In the genomic region with DNA sequence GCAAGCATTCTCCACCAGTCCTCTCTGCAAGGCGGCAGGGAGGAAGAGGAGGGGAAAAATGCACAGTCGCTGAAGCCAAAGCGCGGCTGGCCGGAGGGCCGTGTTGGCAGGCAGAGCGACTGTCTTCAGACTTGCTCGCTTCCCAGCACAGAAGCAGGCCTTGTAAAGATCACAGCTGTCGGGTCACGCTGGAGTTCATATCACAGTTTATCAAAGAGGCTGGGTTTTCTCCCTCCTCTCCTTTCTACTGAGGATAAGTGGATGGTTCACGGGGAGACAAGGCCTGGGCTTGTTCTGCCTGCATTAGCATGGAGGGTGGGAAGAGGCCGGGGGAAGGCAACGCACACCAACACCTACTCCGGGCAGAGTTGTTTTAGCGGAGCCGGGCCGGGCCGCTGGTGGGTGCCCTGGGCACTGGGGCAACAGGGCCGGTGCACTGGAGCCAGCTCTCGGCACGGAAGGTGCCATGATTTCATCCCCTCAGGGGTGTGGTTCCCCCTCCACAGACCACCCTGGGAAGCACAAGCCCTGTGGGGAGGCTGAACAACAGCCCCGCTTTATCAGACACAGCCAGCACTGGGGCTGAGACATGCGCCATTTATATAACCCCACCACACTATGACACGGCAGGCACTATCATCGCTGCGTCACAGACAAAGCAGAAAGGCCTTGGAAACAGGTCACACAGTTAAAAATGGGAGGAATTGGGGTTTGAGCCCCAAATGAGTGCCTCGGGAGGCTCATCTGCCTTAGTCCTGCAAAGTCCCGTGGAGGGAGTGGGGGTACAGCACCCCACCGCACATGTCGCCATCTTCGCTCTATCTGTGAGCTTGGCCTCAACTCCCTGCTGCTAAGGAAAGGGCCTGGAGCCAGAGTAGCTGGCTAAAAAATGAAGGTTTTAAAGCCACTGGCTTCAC, we compare ENCODE assay signal across 12 cellular contexts. TPM values are rescaled to one million over a fixed set of nuclear protein-coding genes. Genes with fewer than 3 reads are reported as not detected.
DNase-seq lines count a peak whose midpoint lies in the region; ATAC-seq and TF ChIP-seq lines count a peak whose summit lies in the region.
"Had no signal": no experiment of that assay in that cellular context is flagged by ENCODE, and none has a peak within 500 bp of the region (broad histone marks: within the 10 kb centered on the region; RNA-seq: fewer than 3 reads in every experiment).

No MANE protein-coding gene starts in this region.

- H3K36me3 Mint-ChIP-seq in activated CD4-positive, alpha-beta T cell treated with anti-CD3 and anti-CD28 coated beads, Interleukin-2, amount 10 ng/mL, durations not matched to agents 7 days and 5 days (ENCODE audit: low read depth): peaks cover 11% of the 10 kb centered on the region
- peaks cover 6% of the 10 kb centered on the region for H3K36me3 Mint-ChIP-seq in T-helper 2 cell treated with Interferon-gamma antibody and Interleukin-4, amounts not matched to agents 5 μg/mL and 100 μg/mL, for 36 hours (ENCODE audit: low read depth)
- H3K36me3 Mint-ChIP-seq in activated CD4-positive, alpha-beta memory T cell treated with anti-CD3 and anti-CD28 coated beads, Interleukin-2, amount 10 ng/mL, durations not matched to agents 7 days and 5 days (ENCODE audit: low read depth): peaks cover 11% of the 10 kb centered on the region

- H3K27me3 ChIP-seq in ovary: no peaks in the 10 kb centered on the region
- H3K27me3 ChIP-seq in vagina: no peaks in the 10 kb centered on the region

- H3K4me3 ChIP-seq in ovary (no peak overlapping the region), vagina (no peak overlapping the region)
- H3K4me3 ChIP-seq: A549 had no signal

- peaks cover 1% of the 10 kb centered on the region for H3K4me1 Mint-ChIP-seq in activated CD4-positive, alpha-beta T cell treated with anti-CD3 and anti-CD28 coated beads, Interleukin-2, amount 10 ng/mL, durations not matched to agents 7 days and 5 days
- no peaks in the 10 kb centered on the region for H3K4me1 Mint-ChIP-seq in T-helper 2 cell treated with Interferon-gamma antibody and Interleukin-4, amounts not matched to agents 5 μg/mL and 100 μg/mL, for 36 hours (ENCODE audit: low read depth)
- H3K4me1 Mint-ChIP-seq in activated CD4-positive, alpha-beta memory T cell treated with anti-CD3 and anti-CD28 coated beads, Interleukin-2, amount 10 ng/mL, durations not matched to agents 7 days and 5 days: no peaks in the 10 kb centered on the region
- H3K4me1 Mint-ChIP-seq: activated B cell treated with CpG ODN at 0.5 μM for 24 hours had no signal

- no peaks in the 10 kb centered on the region for H3K9me3 Mint-ChIP-seq in activated CD4-positive, alpha-beta T cell treated with anti-CD3 and anti-CD28 coated beads, Interleukin-2, amount 10 ng/mL, durations not matched to agents 7 days and 5 days
- no peaks in the 10 kb centered on the region for H3K9me3 Mint-ChIP-seq in T-helper 2 cell treated with Interferon-gamma antibody and Interleukin-4, amounts not matched to agents 5 μg/mL and 100 μg/mL, for 36 hours
- H3K9me3 Mint-ChIP-seq in activated CD4-positive, alpha-beta memory T cell treated with anti-CD3 and anti-CD28 coated beads, Interleukin-2, amount 10 ng/mL, durations not matched to agents 7 days and 5 days: no peaks in the 10 kb centered on the region
- H3K9me3 Mint-ChIP-seq: activated B cell treated with CpG ODN at 0.5 μM for 24 hours had no signal

- WGBS in ovary, 3 donors: 24 to 36% (median 30%) methylated on average over 30 to 31 of the region's 31 CpGs

- H3K27ac ChIP-seq in ovary (peak overlapping the region; percentile 49 to 86), vagina (peak overlapping the region; percentile 95)

- no peak for TF ChIP-seq CTCF in ovary (IDR thresholded peaks at IDR 0.05)
- no peak for TF ChIP-seq CTCF in vagina (IDR thresholded peaks at IDR 0.05)

- DNase-seq in activated CD4-positive, alpha-beta T cell treated with anti-CD3 and anti-CD28 coated beads, Interleukin-2, amount 10 ng/mL, durations not matched to agents 7 days and 5 days: no peak
- no peak for DNase-seq in activated CD4-positive, alpha-beta T cell treated with anti-CD3 and anti-CD28 coated beads, Interleukin-2, amount 50 U/mL, for 4 hours
- DNase-seq in left ventricle myocardium superior: peak; percentile 89
- peak in 4 of 5 donors; percentile 70 to 79 (median 72) for DNase-seq in ovary
- DNase-seq in vagina (ENCODE audit: extremely low spot score in 2 of 2): no peak
- no peak for DNase-seq in T-helper 2 cell treated with Interferon-gamma antibody and Interleukin-4, amounts not matched to agents 5 μg/mL and 100 μg/mL, for 36 hours (ENCODE audit: low spot score)
- DNase-seq in activated CD4-positive, alpha-beta memory T cell treated with anti-CD3 and anti-CD28 coated beads, Interleukin-2, amount 10 ng/mL, durations not matched to agents 7 days and 5 days: no peak
- DNase-seq in activated CD4-positive, alpha-beta T cell treated with anti-CD3 and anti-CD28 coated beads, Interleukin-2, amount 50 U/mL, for 48 hours: no peak
- DNase-seq: activated B cell treated with CpG ODN at 0.5 μM for 24 hours; MV-4-11; stimulated activated naive CD4-positive, alpha-beta T cell treated with Interleukin-2 at 50 U/mL for 16 hours had no signal

- no peak for TF ChIP-seq EP300 in ovary (IDR thresholded peaks at IDR 0.05)

- H3K9me3 ChIP-seq in ovary (no peaks in the 10 kb centered on the region), vagina (no peaks in the 10 kb centered on the region)
- H3K9me3 ChIP-seq: A549 had no signal

- H3K4me1 ChIP-seq in ovary (ENCODE audit: insufficient read depth) (peaks cover 26% of the 10 kb centered on the region), vagina (peaks cover 42% of the 10 kb centered on the region)
- H3K4me1 ChIP-seq: A549 had no signal

- POLR2A ChIA-PET in activated CD4-positive, alpha-beta T cell treated with anti-CD3 and anti-CD28 coated beads, Interleukin-2, amount 10 ng/mL, durations not matched to agents 7 days and 5 days (lab: Charles Lee): no interaction called here
- POLR2A ChIA-PET in activated CD4-positive, alpha-beta memory T cell treated with anti-CD3 and anti-CD28 coated beads, Interleukin-2, amount 10 ng/mL, durations not matched to agents 7 days and 5 days (lab: Charles Lee): interaction anchor here (1.3 to 1.7 kb wide), 2 partner anchors 12 kb away, joined by 4 to 5 read pairs; no protein-coding TSS in a partner anchor

- H3K36me3 ChIP-seq in ovary (no peaks in the 10 kb centered on the region), vagina (peaks cover 0 to 4% of the 10 kb centered on the region in 2 donors)

- H3K4me3 Mint-ChIP-seq in activated CD4-positive, alpha-beta T cell treated with anti-CD3 and anti-CD28 coated beads, Interleukin-2, amount 10 ng/mL, durations not matched to agents 7 days and 5 days: no peak overlapping the region
- H3K4me3 Mint-ChIP-seq in T-helper 2 cell treated with Interferon-gamma antibody and Interleukin-4, amounts not matched to agents 5 μg/mL and 100 μg/mL, for 36 hours: no peak overlapping the region
- H3K4me3 Mint-ChIP-seq in activated CD4-positive, alpha-beta memory T cell treated with anti-CD3 and anti-CD28 coated beads, Interleukin-2, amount 10 ng/mL, durations not matched to agents 7 days and 5 days: no peak overlapping the region
- H3K4me3 Mint-ChIP-seq: activated B cell treated with CpG ODN at 0.5 μM for 24 hours had no signal

- ATAC-seq in left ventricle myocardium superior: peak; percentile 81
- ATAC-seq: A549 had no signal

- no peaks in the 10 kb centered on the region for H3K27me3 Mint-ChIP-seq in activated CD4-positive, alpha-beta T cell treated with anti-CD3 and anti-CD28 coated beads, Interleukin-2, amount 10 ng/mL, durations not matched to agents 7 days and 5 days
- no peaks in the 10 kb centered on the region for H3K27me3 Mint-ChIP-seq in T-helper 2 cell treated with Interferon-gamma antibody and Interleukin-4, amounts not matched to agents 5 μg/mL and 100 μg/mL, for 36 hours (ENCODE audit: low read depth)
- no peaks in the 10 kb centered on the region for H3K27me3 Mint-ChIP-seq in activated CD4-positive, alpha-beta memory T cell treated with anti-CD3 and anti-CD28 coated beads, Interleukin-2, amount 10 ng/mL, durations not matched to agents 7 days and 5 days
- H3K27me3 Mint-ChIP-seq: activated B cell treated with CpG ODN at 0.5 μM for 24 hours had no signal

- intact Hi-C loops in left ventricle myocardium superior (cut with micrococcal nuclease) (no loop called here), ovary (cut with DNase I) (loop anchor here in 1 of 4 donors (2.0 kb wide), 1 partner anchor 25 kb away; no protein-coding TSS in a partner anchor), vagina (cut with DNase I) (no loop called here)

- H3K27ac Mint-ChIP-seq in activated CD4-positive, alpha-beta T cell treated with anti-CD3 and anti-CD28 coated beads, Interleukin-2, amount 10 ng/mL, durations not matched to agents 7 days and 5 days: peak overlapping the region; percentile 19
- no peak overlapping the region for H3K27ac Mint-ChIP-seq in T-helper 2 cell treated with Interferon-gamma antibody and Interleukin-4, amounts not matched to agents 5 μg/mL and 100 μg/mL, for 36 hours
- H3K27ac Mint-ChIP-seq in activated CD4-positive, alpha-beta memory T cell treated with anti-CD3 and anti-CD28 coated beads, Interleukin-2, amount 10 ng/mL, durations not matched to agents 7 days and 5 days: no peak overlapping the region
- H3K27ac Mint-ChIP-seq: activated B cell treated with CpG ODN at 0.5 μM for 24 hours had no signal

- CTCF ChIA-PET in activated CD4-positive, alpha-beta T cell treated with anti-CD3 and anti-CD28 coated beads, Interleukin-2, amount 10 ng/mL, durations not matched to agents 7 days and 5 days (lab: Charles Lee): no interaction called here
- CTCF ChIA-PET in activated CD4-positive, alpha-beta memory T cell treated with anti-CD3 and anti-CD28 coated beads, Interleukin-2, amount 10 ng/mL, durations not matched to agents 7 days and 5 days (lab: Charles Lee): no interaction called here

- no peak for TF ChIP-seq POLR2A in ovary (IDR thresholded peaks at IDR 0.05)
- no peak for TF ChIP-seq POLR2A in vagina (IDR thresholded peaks at IDR 0.05)

RNA-seq across cellular contexts. Expression of a gene that starts 40.3 kb away (rescaled TPM):
- total RNA-seq in activated CD4-positive, alpha-beta T cell treated with anti-CD3 and anti-CD28 coated beads, Interleukin-2, amount 10 ng/mL, durations not matched to agents 7 days and 5 days: 1 to 10 TPM; 7.1 to 9.2 TPM
- total RNA-seq in left ventricle myocardium superior (101 TPM), ovary (10 to 100 TPM; 19.6 to 93.5 (median 40.2) TPM), vagina (102 TPM)
- 10 to 100 TPM in 1 of 2 donors, 1 to 10 TPM in 1; 8.4 to 52.5 TPM for polyA plus RNA-seq in ovary
- 1 to 10 TPM; 3.3 TPM for total RNA-seq in activated CD4-positive, alpha-beta memory T cell treated with anti-CD3 and anti-CD28 coated beads, Interleukin-2, amount 10 ng/mL, durations not matched to agents 7 days and 5 days

Comparison
In these comparisons a context has a peak if more than half of its experiments do, and no peak if none do; other contexts are left out.
1. DNase-seq: peak in left ventricle myocardium superior (single experiment) and ovary (4 of 5); none in activated CD4-positive, alpha-beta T cell treated with anti-CD3 and anti-CD28 coated beads, Interleukin-2, amount 10 ng/mL, durations not matched to agents 7 days and 5 days (single experiment), activated CD4-positive, alpha-beta T cell treated with anti-CD3 and anti-CD28 coated beads, Interleukin-2, amount 50 U/mL, for 4 hours (0 of 2), vagina (0 of 2), T-helper 2 cell treated with Interferon-gamma antibody and Interleukin-4, amounts not matched to agents 5 μg/mL and 100 μg/mL, for 36 hours (single experiment), activated CD4-positive, alpha-beta memory T cell treated with anti-CD3 and anti-CD28 coated beads, Interleukin-2, amount 10 ng/mL, durations not matched to agents 7 days and 5 days (single experiment) and activated CD4-positive, alpha-beta T cell treated with anti-CD3 and anti-CD28 coated beads, Interleukin-2, amount 50 U/mL, for 48 hours (0 of 2).